ENCODE assay signal across 26 cellular contexts in genomic region chr4:82232891-82233290, GRCh38.
"Had no signal": no experiment of that assay in that cellular context is flagged by ENCODE, and none has a peak within 500 bp of the region (broad histone marks: within the 10 kb centered on the region; RNA-seq: fewer than 3 reads in every experiment).

No MANE protein-coding gene starts in this region.

- DNase-seq: activated CD4-positive, alpha-beta T cell treated with anti-CD3 and anti-CD28 coated beads for 4 hours; activated CD4-positive, alpha-beta T cell treated with anti-CD3 and anti-CD28 coated beads, Interleukin-2, amount 50 U/mL, for 1 hour; activated CD4-positive, alpha-beta T cell treated with anti-CD3 and anti-CD28 coated beads, Interleukin-2, amount 50 U/mL, for 48 hours; activated CD4-positive, CD25-positive, alpha-beta regulatory T cell; activated CD4-positive, CD25-positive, alpha-beta regulatory T cell treated with anti-CD3 and anti-CD28 coated beads, Interleukin-2, amount 50 U/mL, for 72 hours; activated CD8-positive, alpha-beta memory T cell treated with anti-CD3 and anti-CD28 coated beads, Interleukin-2, amount 50 U/mL, for 48 hours; activated gamma-delta T cell; activated naive CD4-positive, alpha-beta T cell treated with anti-CD3 and anti-CD28 coated beads, Interleukin-2, amount 50 U/mL, for 16 hours; activated naive CD4-positive, alpha-beta T cell treated with Interleukin-2 at 50 U/mL for 16 hours; activated T-cell treated with anti-CD3 and anti-CD28 coated beads for 4 hours; activated T-cell treated with anti-CD3 and anti-CD28 coated beads, Interleukin-2, amount 50 U/mL, for 24 hours; activated T-cell treated with anti-CD3 and anti-CD28 coated beads, Interleukin-2, amount 50 U/mL, for 72 hours; dorsolateral prefrontal cortex; effector memory CD4-positive, alpha-beta T cell; erythroblast; foreskin melanocyte; heart right ventricle; T-helper 2 cell had no signal

- H3K4me1 Mint-ChIP-seq: brain; central memory CD8-positive, alpha-beta T cell had no signal

- H3K27me3 ChIP-seq: ascending aorta, dorsolateral prefrontal cortex, esophagus muscularis mucosa, gastroesophageal sphincter, heart right ventricle had no signal

- H3K27ac Mint-ChIP-seq: activated naive CD8-positive, alpha-beta T cell; activated T-cell treated with anti-CD3 and anti-CD28 coated beads, Interleukin-2, amount 50 U/mL, for 24 hours; activated T-cell treated with anti-CD3 and anti-CD28 coated beads, Interleukin-2, amount 50 U/mL, for 72 hours; brain; dendritic cell treated with granulocyte-macrophage colony-stimulating factor and Interleukin-4, amounts not matched to agents 40 ng/mL and 50 ng/mL, for 4 days had no signal

- ATAC-seq: activated T-cell treated with anti-CD3 and anti-CD28 coated beads, Interleukin-2, amount 50 U/mL, for 72 hours; gastroesophageal sphincter; heart right ventricle had no signal

- H3K36me3 ChIP-seq: ascending aorta, esophagus muscularis mucosa, gastroesophageal sphincter, heart right ventricle had no signal

- H3K27ac ChIP-seq: ascending aorta, coronary artery, dorsolateral prefrontal cortex, esophagus muscularis mucosa, gastroesophageal sphincter, heart right ventricle had no signal

- H3K27me3 Mint-ChIP-seq: brain; dendritic cell treated with granulocyte-macrophage colony-stimulating factor and Interleukin-4, amounts not matched to agents 40 ng/mL and 50 ng/mL, for 4 days had no signal

- H3K9me3 ChIP-seq: ascending aorta, esophagus muscularis mucosa, gastroesophageal sphincter had no signal

- H3K4me3 Mint-ChIP-seq: activated naive CD8-positive, alpha-beta T cell; activated T-cell treated with anti-CD3 and anti-CD28 coated beads, Interleukin-2, amount 50 U/mL, for 24 hours; activated T-cell treated with anti-CD3 and anti-CD28 coated beads, Interleukin-2, amount 50 U/mL, for 72 hours; brain; central memory CD8-positive, alpha-beta T cell; dendritic cell treated with granulocyte-macrophage colony-stimulating factor and Interleukin-4, amounts not matched to agents 40 ng/mL and 50 ng/mL, for 4 days had no signal

- H3K36me3 Mint-ChIP-seq: brain had no signal

- H3K4me1 ChIP-seq: ascending aorta, esophagus muscularis mucosa, gastroesophageal sphincter had no signal

- H3K9me3 Mint-ChIP-seq: central memory CD8-positive, alpha-beta T cell had no signal

- H3K4me3 ChIP-seq: ascending aorta, coronary artery, dorsolateral prefrontal cortex, esophagus muscularis mucosa, gastroesophageal sphincter, heart right ventricle had no signal
